Comparison of ENCODE assay signal across 8 cellular contexts in the genomic region with DNA sequence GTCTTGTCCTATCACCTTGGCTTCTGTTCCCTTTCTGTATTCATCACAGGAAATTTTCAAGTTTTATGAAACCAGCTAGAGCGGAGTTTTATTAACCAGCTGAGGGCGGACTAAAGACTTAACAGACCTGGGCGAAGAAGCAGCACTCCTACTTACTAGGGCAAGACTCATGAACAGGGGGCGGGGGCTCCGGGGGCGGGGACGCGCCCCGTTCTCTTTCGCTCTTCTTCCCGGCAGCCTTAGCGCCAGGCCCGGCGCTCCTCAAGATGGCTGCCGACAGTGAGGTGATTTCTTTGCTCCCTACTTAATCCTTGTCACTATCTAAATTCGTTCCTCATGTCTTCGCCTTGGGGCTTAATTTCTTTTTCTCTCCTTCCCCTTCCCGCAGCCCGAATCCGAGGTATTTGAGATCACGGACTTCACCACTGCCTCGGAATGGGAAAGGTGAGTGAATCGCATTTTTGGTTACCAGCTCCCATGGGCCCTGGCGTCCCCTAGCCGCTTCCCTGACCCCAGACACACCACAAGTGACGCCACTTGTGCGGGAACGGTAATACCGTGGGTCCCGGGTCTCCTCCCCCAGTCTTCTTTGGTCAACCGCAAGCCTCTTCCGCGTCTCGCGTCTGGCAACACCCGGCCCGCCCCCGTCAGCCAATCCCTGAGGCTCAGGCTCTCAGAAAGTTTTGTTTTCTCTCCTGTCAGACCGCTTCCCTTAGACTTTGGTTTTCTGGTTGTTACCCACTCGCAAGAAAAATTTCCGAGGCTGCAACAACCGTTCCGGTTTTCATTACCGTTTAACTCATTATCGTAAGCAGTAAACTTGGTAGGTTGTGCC. TPM values are rescaled to one million over a fixed set of nuclear protein-coding genes. Genes with fewer than 3 reads are reported as not detected.
DNase-seq lines count a peak whose midpoint lies in the region; ATAC-seq and TF ChIP-seq lines count a peak whose summit lies in the region.

A gene (plus strand): TSS at position 251 of the 835 bp plus-strand sequence. CDS start 16 bp downstream, at position 267.

- no peaks in the 10 kb centered on the region for H3K27me3 Mint-ChIP-seq in activated B cell treated with CpG ODN at 0.5 μM for 24 hours

- intact Hi-C loops in activated B cell treated with CpG ODN at 0.5 μM for 24 hours (cut with micrococcal nuclease) (loop anchor here (1.0 to 10.0 kb wide), 7 partner anchors 109 to 1343 kb away; a partner anchor contains a TSS), spleen (cut with DNase I; ENCODE audit: low total_unique reads) (no loop called here)

- peak within 1 kb of the TSS; percentile 72 for H3K4me3 ChIP-seq in AG04449 (ENCODE audit: low read depth, low read length)
- H3K4me3 ChIP-seq in cardiac fibroblast (replicated peaks in 1 of 2; ENCODE audit: low read depth in 2 of 2, low read length in 2 of 2) = peak within 1 kb of the TSS; percentile 69 to 75
- peak within 1 kb of the TSS; percentile 62 to 77 (median 69) for H3K4me3 ChIP-seq in spleen

- ATAC-seq in GM18873 (IDR thresholded peaks at IDR 0.05; ENCODE audit: low FRiP score, unreplicated experiment) (peak; percentile 58), HG03135 (IDR thresholded peaks at IDR 0.05; ENCODE audit: unreplicated experiment) (peak; percentile 82), activated B cell treated with CpG ODN at 0.5 μM for 24 hours (ENCODE audit: low read depth) (peak; percentile 89)

- peaks cover 23% of the 10 kb centered on the region for H3K36me3 Mint-ChIP-seq in activated B cell treated with CpG ODN at 0.5 μM for 24 hours (ENCODE audit: low read depth)

- peaks cover 40% of the 10 kb centered on the region for H3K4me1 Mint-ChIP-seq in activated B cell treated with CpG ODN at 0.5 μM for 24 hours

- POLR2A ChIA-PET in AG04449 (lab: Yijun Ruan, JAX) = interaction anchor here (0.6 kb wide), 1 partner anchor 15 kb away, joined by 4 read pairs; no protein-coding TSS in a partner anchor
- POLR2A ChIA-PET in activated B cell treated with CpG ODN at 0.5 μM for 24 hours (lab: Charles Lee) = interaction anchor here (0.5 to 2.3 kb wide), 12 partner anchors 27 to 953 kb away, joined by 3 to 13 read pairs (median 3); a partner anchor contains a TSS

- CTCF ChIA-PET in AG04449 (lab: Yijun Ruan, JAX) (interaction anchor here (0.8 to 2.0 kb wide), 2 partner anchors 48 to 49 kb away, joined by 4 to 5 read pairs; no protein-coding TSS in a partner anchor), activated B cell treated with CpG ODN at 0.5 μM for 24 hours (lab: Charles Lee) (interaction anchor here (0.9 kb wide), 1 partner anchor 121 kb away, joined by 3 read pairs; no protein-coding TSS in a partner anchor)

- H3K9me3 Mint-ChIP-seq in activated B cell treated with CpG ODN at 0.5 μM for 24 hours = no peaks in the 10 kb centered on the region

- DNase-seq in AG04449 (ENCODE audit: low read depth, low spot score) = no peak
- peak; percentile 79 for DNase-seq in NCI-H345 (lab: John Stamatoyannopoulos, UW)
- DNase-seq in activated B cell treated with CpG ODN at 0.5 μM for 24 hours = peak; percentile 72
- peak; percentile 88 to 89 for DNase-seq in cardiac fibroblast (ENCODE audit: low read depth in 2 of 2)
- peak; percentile 77 for DNase-seq in inferior parietal cortex (ENCODE audit: extremely low spot score)
- DNase-seq in spleen = peak; percentile 95

- peak within 1 kb of the TSS; percentile 92 to 96 (median 94) for H3K27ac ChIP-seq in spleen

- H3K27ac Mint-ChIP-seq in activated B cell treated with CpG ODN at 0.5 μM for 24 hours = peak within 1 kb of the TSS; percentile 99

- H3K4me1 ChIP-seq in spleen = peaks cover 17 to 51% (median 42%) of the 10 kb centered on the region in 6 donors

- no peak for TF ChIP-seq CTCF in AG04449 (IDR thresholded peaks at IDR 0.05; ENCODE audit: insufficient read depth, low read length, missing control alignments)
- no peak for TF ChIP-seq CTCF in activated B cell treated with CpG ODN at 0.5 μM for 24 hours (IDR thresholded peaks at IDR 0.05)
- TF ChIP-seq CTCF in cardiac fibroblast (IDR thresholded peaks at IDR 0.05; ENCODE audit: low read depth, low read length) = no peak
- TF ChIP-seq CTCF in spleen (IDR thresholded peaks at IDR 0.05 in 8 of 11, conservative IDR thresholded peaks at IDR 0.05 in 3 of 11) = no peak

- H3K4me3 Mint-ChIP-seq in activated B cell treated with CpG ODN at 0.5 μM for 24 hours = peak within 1 kb of the TSS; percentile 99

- H3K27me3 ChIP-seq in spleen (replicated peaks in 1 of 7) = no peaks in the 10 kb centered on the region

- H3K36me3 ChIP-seq in spleen = peaks cover 0 to 18% (median 0%) of the 10 kb centered on the region in 6 donors

- WGBS in spleen, 5 donors = 0 to 1% (median 0%) methylated on average over 45 of the region's 45 CpGs

- TF ChIP-seq POLR2A in spleen (IDR thresholded peaks at IDR 0.05) = no peak

- no peaks in the 10 kb centered on the region for H3K9me3 ChIP-seq in spleen

RNA-seq across cellular contexts. Expression of the gene that starts here (rescaled TPM):
- total RNA-seq in activated B cell treated with CpG ODN at 0.5 μM for 24 hours (46.3 and 51.0 TPM in 2 replicates), spleen (10 to 100 TPM; 34.8 to 49.5 (median 41.7) TPM)
- 10 to 100 TPM; 11.2 to 16.2 (median 12.5) TPM for polyA plus RNA-seq in spleen
